30 cellular contexts compared by ENCODE assay signal in the genomic region with DNA sequence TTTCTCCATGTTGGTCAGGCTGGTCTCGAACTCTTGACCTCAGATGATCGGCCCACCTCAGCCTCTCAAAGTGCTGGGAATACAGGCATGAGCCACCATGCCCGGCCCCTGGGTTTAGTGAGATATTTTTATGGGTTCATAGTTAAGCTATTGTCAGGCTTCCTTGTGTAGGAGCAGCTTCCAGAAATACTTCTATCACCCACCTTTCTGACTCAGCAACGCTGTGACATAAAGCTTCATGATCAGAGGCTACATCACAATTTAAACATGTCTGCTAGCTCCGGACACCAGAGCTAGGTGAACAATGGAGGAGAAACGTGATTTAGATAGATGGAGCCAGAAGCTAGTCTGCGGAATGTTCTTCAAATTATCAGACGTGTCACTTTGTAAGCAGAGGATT.
"Had no signal": no experiment of that assay in that cellular context is flagged by ENCODE, and none has a peak within 500 bp of the region (broad histone marks: within the 10 kb centered on the region; RNA-seq: fewer than 3 reads in every experiment).

No MANE protein-coding gene starts in this region.

- DNase-seq: activated B cell treated with CpG ODN at 0.5 μM for 24 hours; activated CD4-positive, alpha-beta T cell treated with anti-CD3 and anti-CD28 coated beads for 48 hours; activated CD4-positive, alpha-beta T cell treated with anti-CD3 and anti-CD28 coated beads, Interleukin-2, amount 50 U/mL, for 1 hour; activated CD4-positive, alpha-beta T cell treated with anti-CD3 and anti-CD28 coated beads, Interleukin-2, amount 50 U/mL, for 48 hours; activated CD8-positive, alpha-beta memory T cell treated with anti-CD3 and anti-CD28 coated beads, Interleukin-2, amount 10 ng/mL, durations not matched to agents 7 days and 5 days; activated CD8-positive, alpha-beta memory T cell treated with anti-CD3 and anti-CD28 coated beads, Interleukin-2, amount 50 U/mL, for 4 hours; activated CD8-positive, alpha-beta T cell treated with anti-CD3 and anti-CD28 coated beads for 36 hours; activated gamma-delta T cell; activated naive CD4-positive, alpha-beta T cell; activated naive CD4-positive, alpha-beta T cell treated with anti-CD3 and anti-CD28 coated beads, Interleukin-2, amount 10 ng/mL, durations not matched to agents 7 days and 5 days; activated T-cell treated with anti-CD3 and anti-CD28 coated beads, Interleukin-2, amount 50 U/mL, for 1 hour; activated T-cell treated with anti-CD3 and anti-CD28 coated beads, Interleukin-2, amount 50 U/mL, for 48 hours; amniotic stem cell; anterior cingulate cortex; central memory CD4-positive, alpha-beta T cell; cerebellar nuclear complex; colonic mucosa; effector CD8-positive, alpha-beta T cell; foreskin keratinocyte; gastrocnemius medialis; glutamatergic neuron; heart left ventricle; T-helper 1 cell; T-helper 17 cell; T1000; WERI-Rb-1 had no signal

- H3K4me1 ChIP-seq: breast epithelium, colonic mucosa, gastrocnemius medialis had no signal

- H3K9me3 ChIP-seq: breast epithelium, colonic mucosa, gastrocnemius medialis, heart left ventricle had no signal

- H3K27ac ChIP-seq: breast epithelium, colonic mucosa, foreskin keratinocyte, gastrocnemius medialis, heart left ventricle, WERI-Rb-1 had no signal

- ATAC-seq: activated CD4-positive, CD25-positive, alpha-beta regulatory T cell treated with anti-CD3 and anti-CD28 coated beads, Interleukin-2, amount 50 U/mL, for 24 hours; activated CD8-positive, alpha-beta memory T cell treated with anti-CD3 and anti-CD28 coated beads, Interleukin-2, amount 10 ng/mL, durations not matched to agents 7 days and 5 days; activated CD8-positive, alpha-beta T cell treated with anti-CD3 and anti-CD28 coated beads for 36 hours; activated naive CD4-positive, alpha-beta T cell treated with anti-CD3 and anti-CD28 coated beads, Interleukin-2, amount 50 U/mL, for 72 hours; foreskin keratinocyte; gastrocnemius medialis; heart left ventricle; T-helper 17 cell had no signal

- H3K36me3 ChIP-seq: breast epithelium, cardiac muscle cell, colonic mucosa, gastrocnemius medialis, heart left ventricle, WERI-Rb-1 had no signal

- H3K27me3 ChIP-seq: breast epithelium, cardiac muscle cell, colonic mucosa, foreskin keratinocyte, gastrocnemius medialis, heart left ventricle had no signal

- H3K4me3 ChIP-seq: breast epithelium, cardiac muscle cell, colonic mucosa, gastrocnemius medialis, heart left ventricle had no signal
